In genomic region chr3:120561251-120562045, GRCh38 we compare ENCODE assay signal across 8 cellular contexts. TPM values are rescaled to one million over a fixed set of nuclear protein-coding genes. Genes with fewer than 3 reads are reported as not detected.
DNase-seq lines count a peak whose midpoint lies in the region; ATAC-seq lines count a peak whose summit lies in the region.

No MANE protein-coding gene starts in this region.

- ATAC-seq in GM18861 (IDR thresholded peaks at IDR 0.05; ENCODE audit: unreplicated experiment) (peak; percentile 53), HG03342 (IDR thresholded peaks at IDR 0.05; ENCODE audit: unreplicated experiment) (peak; percentile 44)

- peak; percentile 47 for DNase-seq in AG08395 (ENCODE audit: low spot score)
- DNase-seq in NCI-H524 (lab: John Stamatoyannopoulos, UW): peak; percentile 55 to 72
- DNase-seq in activated CD4-positive, alpha-beta T cell treated with anti-CD3 and anti-CD28 coated beads, Interleukin-2, amount 50 U/mL, for 1 hour: peak; percentile 67
- DNase-seq in dermis blood vessel endothelial cell: peak; percentile 86
- DNase-seq in lung microvascular endothelial cell (ENCODE audit: low read depth in 2 of 2): peak; percentile 78 to 86
- DNase-seq in stimulated activated CD8-positive, alpha-beta memory T cell treated with anti-CD3 and anti-CD28 coated beads, Interleukin-15, amount 100 ng/mL, for 48 hours (ENCODE audit: low read depth in 2 of 2): peak; percentile 27 to 42

RNA-seq across cellular contexts. Expression of gene NDUFB4, which starts 34.7 kb away (rescaled TPM):
- total RNA-seq in dermis blood vessel endothelial cell (21.3 and 52.5 TPM in 2 replicates), lung microvascular endothelial cell (23.8 and 24.6 TPM in 2 replicates)

Comparison
In these comparisons a context has a peak if more than half of its experiments do, and no peak if none do; other contexts are left out.
1. Peak in every context shown above with its lines: DNase-seq and ATAC-seq.
2. DNase-seq: peak in every context shown above with its lines; median percentile 86 in dermis blood vessel endothelial cell; 82 in lung microvascular endothelial cell; 67 in activated CD4-positive, alpha-beta T cell treated with anti-CD3 and anti-CD28 coated beads, Interleukin-2, amount 50 U/mL, for 1 hour; 64 in NCI-H524; 47 in AG08395; 34 in stimulated activated CD8-positive, alpha-beta memory T cell treated with anti-CD3 and anti-CD28 coated beads, Interleukin-15, amount 100 ng/mL, for 48 hours.